ENCODE assay signal across 8 cellular contexts in the genomic region with DNA sequence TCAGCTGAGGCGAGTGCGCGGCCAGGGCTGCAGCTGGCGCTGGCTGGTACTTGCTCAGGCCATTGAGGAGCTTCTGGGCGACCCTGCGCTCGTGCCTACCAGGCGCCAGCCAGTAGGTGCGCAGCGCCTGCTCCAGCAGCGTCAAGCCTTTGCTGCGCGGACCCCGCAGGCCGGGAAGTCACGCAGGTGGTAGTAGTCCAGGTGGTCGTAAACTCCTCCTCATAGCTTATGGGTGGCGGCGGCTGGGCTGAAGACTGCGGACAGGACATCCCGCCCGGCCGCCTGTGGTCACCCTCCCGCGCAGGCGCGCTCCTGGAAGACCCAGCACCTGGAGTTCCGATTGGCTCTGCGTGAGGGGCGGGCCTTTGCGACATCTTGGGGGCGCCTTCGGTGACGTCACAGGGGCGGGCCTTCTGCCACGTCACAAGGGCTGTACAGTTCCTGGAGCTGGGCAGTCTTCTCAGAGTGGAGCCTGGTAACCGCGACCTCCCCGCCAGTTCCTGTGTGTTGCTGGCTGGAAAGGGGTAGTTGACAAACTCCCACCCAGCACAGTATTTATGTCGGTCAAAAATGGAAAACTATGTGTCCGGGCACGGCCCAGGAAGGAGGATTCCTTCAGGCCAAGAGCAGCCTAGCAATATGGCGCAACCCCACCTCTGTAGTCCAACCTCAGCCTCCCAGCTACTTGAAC.
DNase-seq lines count a peak whose midpoint lies in the region; ATAC-seq and TF ChIP-seq lines count a peak whose summit lies in the region.
"Not testable (repeated sequence)": the region's sequence is repeated elsewhere in the genome, so short reads cannot be mapped to it uniquely, and the experiment has no call there.

No MANE protein-coding gene starts in this region.

- not testable (repeated sequence) for H3K27me3 Mint-ChIP-seq in T-cell

- H3K9me3 ChIP-seq in prostate gland, result not testable (repeated sequence)

- TF ChIP-seq CTCF in prostate gland (IDR thresholded peaks at IDR 0.05), result peak in 1 of 4 experiments; percentile 21

- H3K27ac Mint-ChIP-seq in T-cell, result peak overlapping the region; percentile 88 to 94

- peak; percentile 70 for TF ChIP-seq POLR2A in GM15510 (IDR thresholded peaks at IDR 0.05; ENCODE audit: borderline replicate concordance, extremely low read depth, insufficient read length)
- TF ChIP-seq POLR2A in prostate gland (IDR thresholded peaks at IDR 0.05), result peak; percentile 57

- ATAC-seq in HG02870 (IDR thresholded peaks at IDR 0.05; ENCODE audit: unreplicated experiment), result peak; percentile 99
- peak; percentile 95 to 97 (median 96) for ATAC-seq in T-cell (replicated peaks in 1 of 4)
- peak; percentile 99 for ATAC-seq in left cardiac atrium

- POLR2A ChIA-PET in T-cell (lab: Charles Lee), result not testable (repeated sequence)

- not testable (repeated sequence) for H3K9me3 Mint-ChIP-seq in T-cell

- H3K4me1 ChIP-seq in prostate gland (replicated peaks), result not testable (repeated sequence)

- H3K36me3 ChIP-seq in prostate gland, result not testable (repeated sequence)

- H3K27ac ChIP-seq in prostate gland, result peak overlapping the region; percentile 86 to 90

- intact Hi-C loops in left cardiac atrium (cut with DNase I); prostate gland (cut with DNase I): not testable (repeated sequence)

- WGBS in prostate gland, result 2% methylated on average over 38 of the region's 43 CpGs

- H3K4me3 Mint-ChIP-seq in T-cell, result peak overlapping the region; percentile 89 to 90 (median 89)

- CTCF ChIA-PET in T-cell (lab: Charles Lee), result interaction anchor here (0.5 to 0.6 kb wide), 2 partner anchors 363 to 381 kb away, joined by 3 to 4 read pairs; no protein-coding TSS in a partner anchor

- H3K4me3 ChIP-seq in prostate gland, result peak overlapping the region; percentile 70 to 77

- H3K27me3 ChIP-seq in prostate gland (replicated peaks; ENCODE audit: insufficient read depth), result not testable (repeated sequence)

- DNase-seq in NCI-H146 (lab: John Stamatoyannopoulos, UW) (peak; percentile 89), T-cell (peak; percentile 83 to 96 (median 92)), amniotic stem cell (lab: John Stamatoyannopoulos, UW) (peak; percentile 80), left cardiac atrium (peak; percentile 96), prostate gland (ENCODE audit: low spot score) (peak; percentile 94), ureter (ENCODE audit: low spot score) (peak; percentile 97)

- H3K4me1 Mint-ChIP-seq in T-cell, result peaks cover 9 to 21% (median 11%) of the 10 kb centered on the region in 3 donors

- H3K36me3 Mint-ChIP-seq in T-cell, result not testable (repeated sequence)

Comparison
In these comparisons a context has a peak if more than half of its experiments do, and no peak if none do; other contexts are left out.
1. Peak in every context shown above with its lines: DNase-seq, ATAC-seq, H3K4me3 ChIP-seq and H3K27ac ChIP-seq.